In the genomic region with DNA sequence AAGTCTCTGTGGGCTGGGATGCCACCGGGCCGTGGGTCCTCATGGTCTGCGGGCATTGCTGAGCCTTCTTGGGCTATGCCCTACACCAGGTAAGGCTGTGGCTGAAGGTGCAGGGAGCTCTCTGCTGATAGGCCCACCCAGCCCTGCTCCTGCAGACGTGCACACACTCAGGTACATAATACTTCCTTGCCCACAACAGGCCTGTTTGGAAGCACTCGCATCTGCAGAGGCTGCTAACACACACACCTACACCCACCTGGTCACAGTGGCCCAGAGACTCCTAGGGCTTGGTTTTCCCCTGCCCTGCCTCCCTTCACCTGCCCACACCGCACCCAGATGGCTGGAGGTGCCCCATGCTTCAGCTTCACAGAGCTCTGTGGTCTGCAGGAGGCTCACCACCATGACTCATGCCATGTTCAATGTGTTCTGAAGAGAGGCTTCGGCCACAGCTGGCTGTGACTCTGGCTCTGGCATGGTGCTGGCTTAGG, we compare ENCODE assay signal across 9 cellular contexts.
A peak's percentile ranks its signal among the peaks of the same experiment; 100 is the strongest.
DNase-seq lines count a peak whose midpoint lies in the region; ATAC-seq and TF ChIP-seq lines count a peak whose summit lies in the region.
"Had no signal": no experiment of that assay in that cellular context is flagged by ENCODE, and none has a peak within 500 bp of the region (broad histone marks: within the 10 kb centered on the region; RNA-seq: fewer than 3 reads in every experiment).

No MANE protein-coding gene starts in this region.

- peaks cover 8% of the 10 kb centered on the region for H3K36me3 Mint-ChIP-seq in T-cell
- H3K36me3 Mint-ChIP-seq in effector memory CD8-positive, alpha-beta T cell (ENCODE audit: insufficient read depth), result peaks cover 3% of the 10 kb centered on the region

- no peaks in the 10 kb centered on the region for H3K27me3 Mint-ChIP-seq in T-cell
- H3K27me3 Mint-ChIP-seq in effector memory CD8-positive, alpha-beta T cell, result peaks cover 5 to 14% of the 10 kb centered on the region in 2 donors

- POLR2A ChIA-PET in T-cell (lab: Charles Lee), result no interaction called here

- H3K9me3 Mint-ChIP-seq in T-cell, result no peaks in the 10 kb centered on the region
- H3K9me3 Mint-ChIP-seq in effector memory CD8-positive, alpha-beta T cell, result no peaks in the 10 kb centered on the region

- no peak for TF ChIP-seq CTCF in GM20000 (IDR thresholded peaks at IDR 0.05; ENCODE audit: extremely low read depth, missing control alignments)

- ATAC-seq in T-cell (replicated peaks in 1 of 4), result peak in 3 of 4 experiments; percentile 47 to 60 (median 51)
- ATAC-seq in effector memory CD8-positive, alpha-beta T cell (replicated peaks), result peak; percentile 69
- ATAC-seq in HG03565 (IDR thresholded peaks at IDR 0.05; ENCODE audit: unreplicated experiment), result no peak

- peak; percentile 5 for DNase-seq in activated T-cell treated with anti-CD3 and anti-CD28 coated beads for 24 hours (ENCODE audit: low read depth)
- DNase-seq in activated T-cell treated with anti-CD3 and anti-CD28 coated beads for 4 hours, result no peak
- DNase-seq in T-cell, result peak in 4 of 34 experiments; percentile 2 to 10 (median 4)
- no peak for DNase-seq in effector memory CD8-positive, alpha-beta T cell
- peak; percentile 64 for DNase-seq in stimulated activated CD8-positive, alpha-beta memory T cell treated with anti-CD3 and anti-CD28 coated beads, Interleukin-4, amount 100 ng/mL, for 48 hours
- DNase-seq in GM20000 (ENCODE audit: low spot score), result no peak
- DNase-seq in SKM-1 treated with dmso at 0.1 percent for 144 hours (lab: John Stamatoyannopoulos, UW; ENCODE audit: unreplicated experiment), result no peak
- DNase-seq: AML-193 had no signal

- CTCF ChIA-PET in T-cell (lab: Charles Lee), result no interaction called here

- H3K27ac Mint-ChIP-seq in T-cell, result no peak overlapping the region
- H3K27ac Mint-ChIP-seq in effector memory CD8-positive, alpha-beta T cell, result no peak overlapping the region

- no peak overlapping the region for H3K4me3 Mint-ChIP-seq in T-cell
- H3K4me3 Mint-ChIP-seq in effector memory CD8-positive, alpha-beta T cell, result no peak overlapping the region

- peaks cover 17 to 29% (median 24%) of the 10 kb centered on the region in 3 donors for H3K4me1 Mint-ChIP-seq in T-cell
- H3K4me1 Mint-ChIP-seq in effector memory CD8-positive, alpha-beta T cell (ENCODE audit: low read depth in 2 of 2), result peaks cover 3 to 16% of the 10 kb centered on the region in 2 donors

Comparison
In these comparisons a context has a peak if more than half of its experiments do, and no peak if none do; other contexts are left out.
1. DNase-seq: peak in activated T-cell treated with anti-CD3 and anti-CD28 coated beads for 24 hours (single experiment) and stimulated activated CD8-positive, alpha-beta memory T cell treated with anti-CD3 and anti-CD28 coated beads, Interleukin-4, amount 100 ng/mL, for 48 hours (single experiment); none in activated T-cell treated with anti-CD3 and anti-CD28 coated beads for 4 hours (single experiment), effector memory CD8-positive, alpha-beta T cell (0 of 3), GM20000 (single experiment) and SKM-1 treated with dmso at 0.1 percent for 144 hours (single experiment).